Comparison of ENCODE assay signal across 1 cellular context in the genomic region with DNA sequence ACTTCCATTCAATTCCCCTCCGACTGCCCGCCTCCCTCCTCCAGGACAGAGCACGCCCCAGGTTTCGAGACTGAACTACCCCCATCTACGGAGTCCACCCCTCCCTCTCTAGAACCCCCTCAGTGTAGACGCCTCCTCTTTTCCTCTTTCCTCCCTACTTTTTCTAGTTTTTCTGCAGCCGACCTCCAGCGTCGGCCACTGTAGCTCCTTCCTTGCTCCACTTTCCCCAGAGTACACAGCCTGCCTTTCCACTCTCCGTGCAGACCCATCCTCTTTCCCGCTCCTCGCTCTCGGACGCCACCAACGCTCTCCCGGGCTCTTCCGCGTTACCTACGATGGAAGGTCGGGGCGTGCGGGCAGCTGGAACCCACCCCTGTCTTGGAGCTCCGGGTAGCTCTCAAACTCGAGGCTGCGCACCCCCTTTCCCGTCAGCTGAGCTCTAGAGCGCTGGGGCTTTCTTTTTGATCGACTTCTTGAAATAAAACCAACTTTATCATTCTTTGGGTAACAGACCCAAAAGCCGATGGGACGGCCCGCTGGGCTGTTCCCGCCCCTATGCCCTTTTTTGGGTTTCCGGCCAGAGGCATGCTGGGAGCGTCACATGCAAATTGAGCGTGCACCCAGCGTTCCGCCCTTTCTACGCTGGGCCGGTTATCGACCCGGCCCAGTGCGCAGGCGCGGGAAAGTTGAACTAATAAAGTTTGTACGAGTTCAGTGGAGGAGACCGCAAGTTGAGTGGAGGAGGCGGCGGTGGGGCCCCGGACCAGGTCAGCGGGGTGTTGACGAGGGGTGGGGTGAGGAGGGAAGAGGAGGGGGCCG.
TF ChIP-seq lines count a peak whose summit lies in the region.

Gene BCL2L12 (plus strand): TSS at position 633 of the 819 bp plus-strand sequence. CDS start 760 bp downstream, outside the sequence.
Gene IRF3 (minus strand): TSS at position 557 of the 819 bp plus-strand sequence. CDS start 1,019 bp downstream, outside the sequence.

TF ChIP-seq in HepG2, 621 proteins besides CTCF, POLR2A, EP300 and RAD21 (continued from another document and continues in another):
- TF ChIP-seq, protein P1, sequence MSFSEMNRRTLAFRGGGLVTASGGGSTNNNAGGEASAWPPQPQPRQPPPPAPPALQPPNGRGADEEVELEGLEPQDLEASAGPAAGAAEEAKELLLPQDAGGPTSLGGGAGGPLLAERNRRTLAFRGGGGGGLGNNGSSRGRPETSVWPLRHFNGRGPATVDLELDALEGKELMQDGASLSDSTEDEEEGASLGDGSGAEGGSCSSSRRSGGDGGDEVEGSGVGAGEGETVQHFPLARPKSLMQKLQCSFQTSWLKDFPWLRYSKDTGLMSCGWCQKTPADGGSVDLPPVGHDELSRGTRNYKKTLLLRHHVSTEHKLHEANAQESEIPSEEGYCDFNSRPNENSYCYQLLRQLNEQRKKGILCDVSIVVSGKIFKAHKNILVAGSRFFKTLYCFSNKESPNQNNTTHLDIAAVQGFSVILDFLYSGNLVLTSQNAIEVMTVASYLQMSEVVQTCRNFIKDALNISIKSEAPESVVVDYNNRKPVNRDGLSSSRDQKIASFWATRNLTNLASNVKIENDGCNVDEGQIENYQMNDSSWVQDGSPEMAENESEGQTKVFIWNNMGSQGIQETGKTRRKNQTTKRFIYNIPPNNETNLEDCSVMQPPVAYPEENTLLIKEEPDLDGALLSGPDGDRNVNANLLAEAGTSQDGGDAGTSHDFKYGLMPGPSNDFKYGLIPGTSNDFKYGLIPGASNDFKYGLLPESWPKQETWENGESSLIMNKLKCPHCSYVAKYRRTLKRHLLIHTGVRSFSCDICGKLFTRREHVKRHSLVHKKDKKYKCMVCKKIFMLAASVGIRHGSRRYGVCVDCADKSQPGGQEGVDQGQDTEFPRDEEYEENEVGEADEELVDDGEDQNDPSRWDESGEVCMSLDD (CRISPR knock-in tag; IDR thresholded peaks at IDR 0.05; ENCODE audit: borderline replicate concordance) = 0 out of 2 replicates have a peak, but pooled peaks have one; percentile 31
- 0 out of 2 replicates have a peak, but pooled peaks have one; percentile 75 for TF ChIP-seq MEIS1 (CRISPR knock-in tag; IDR thresholded peaks at IDR 0.05; ENCODE audit: borderline replicate concordance)
- TF ChIP-seq ZFP91 (CRISPR knock-in tag; IDR thresholded peaks at IDR 0.05; ENCODE audit: borderline replicate concordance) = peak; percentile 56; the same call in 1 of the 2 replicates
- peak; percentile 50; the same call in 1 of the 2 replicates for TF ChIP-seq HOXA3 (CRISPR knock-in tag; IDR thresholded peaks at IDR 0.05)
- no peak for TF ChIP-seq ZNF557 (CRISPR knock-in tag; IDR thresholded peaks at IDR 0.05)
- 0 out of 2 replicates have a peak, but pooled peaks have one; percentile 28 for TF ChIP-seq DNMT3B (CRISPR knock-in tag; conservative IDR thresholded peaks at IDR 0.05)
- TF ChIP-seq, protein P2, sequence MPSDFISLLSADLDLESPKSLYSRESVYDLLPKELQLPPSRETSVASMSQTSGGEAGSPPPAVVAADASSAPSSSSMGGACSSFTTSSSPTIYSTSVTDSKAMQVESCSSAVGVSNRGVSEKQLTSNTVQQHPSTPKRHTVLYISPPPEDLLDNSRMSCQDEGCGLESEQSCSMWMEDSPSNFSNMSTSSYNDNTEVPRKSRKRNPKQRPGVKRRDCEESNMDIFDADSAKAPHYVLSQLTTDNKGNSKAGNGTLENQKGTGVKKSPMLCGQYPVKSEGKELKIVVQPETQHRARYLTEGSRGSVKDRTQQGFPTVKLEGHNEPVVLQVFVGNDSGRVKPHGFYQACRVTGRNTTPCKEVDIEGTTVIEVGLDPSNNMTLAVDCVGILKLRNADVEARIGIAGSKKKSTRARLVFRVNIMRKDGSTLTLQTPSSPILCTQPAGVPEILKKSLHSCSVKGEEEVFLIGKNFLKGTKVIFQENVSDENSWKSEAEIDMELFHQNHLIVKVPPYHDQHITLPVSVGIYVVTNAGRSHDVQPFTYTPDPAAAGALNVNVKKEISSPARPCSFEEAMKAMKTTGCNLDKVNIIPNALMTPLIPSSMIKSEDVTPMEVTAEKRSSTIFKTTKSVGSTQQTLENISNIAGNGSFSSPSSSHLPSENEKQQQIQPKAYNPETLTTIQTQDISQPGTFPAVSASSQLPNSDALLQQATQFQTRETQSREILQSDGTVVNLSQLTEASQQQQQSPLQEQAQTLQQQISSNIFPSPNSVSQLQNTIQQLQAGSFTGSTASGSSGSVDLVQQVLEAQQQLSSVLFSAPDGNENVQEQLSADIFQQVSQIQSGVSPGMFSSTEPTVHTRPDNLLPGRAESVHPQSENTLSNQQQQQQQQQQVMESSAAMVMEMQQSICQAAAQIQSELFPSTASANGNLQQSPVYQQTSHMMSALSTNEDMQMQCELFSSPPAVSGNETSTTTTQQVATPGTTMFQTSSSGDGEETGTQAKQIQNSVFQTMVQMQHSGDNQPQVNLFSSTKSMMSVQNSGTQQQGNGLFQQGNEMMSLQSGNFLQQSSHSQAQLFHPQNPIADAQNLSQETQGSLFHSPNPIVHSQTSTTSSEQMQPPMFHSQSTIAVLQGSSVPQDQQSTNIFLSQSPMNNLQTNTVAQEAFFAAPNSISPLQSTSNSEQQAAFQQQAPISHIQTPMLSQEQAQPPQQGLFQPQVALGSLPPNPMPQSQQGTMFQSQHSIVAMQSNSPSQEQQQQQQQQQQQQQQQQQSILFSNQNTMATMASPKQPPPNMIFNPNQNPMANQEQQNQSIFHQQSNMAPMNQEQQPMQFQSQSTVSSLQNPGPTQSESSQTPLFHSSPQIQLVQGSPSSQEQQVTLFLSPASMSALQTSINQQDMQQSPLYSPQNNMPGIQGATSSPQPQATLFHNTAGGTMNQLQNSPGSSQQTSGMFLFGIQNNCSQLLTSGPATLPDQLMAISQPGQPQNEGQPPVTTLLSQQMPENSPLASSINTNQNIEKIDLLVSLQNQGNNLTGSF (CRISPR knock-in tag; IDR thresholded peaks at IDR 0.05) = no peak
- no peak for TF ChIP-seq ZFY (CRISPR knock-in tag; IDR thresholded peaks at IDR 0.05)
- TF ChIP-seq ASH2L (IDR thresholded peaks at IDR 0.05; ENCODE audit: insufficient read length, low read depth, low read length) = peak; percentile 65
- no peak for TF ChIP-seq ZNF251 (CRISPR knock-in tag; IDR thresholded peaks at IDR 0.05)
- TF ChIP-seq ZNF577 (CRISPR knock-in tag; IDR thresholded peaks at IDR 0.05; ENCODE audit: borderline replicate concordance, low read depth) = no peak
- TF ChIP-seq GZF1 (CRISPR knock-in tag; IDR thresholded peaks at IDR 0.05) = 0 out of 2 replicates have a peak, but pooled peaks have one; percentile 43
- TF ChIP-seq HNRNPLL (IDR thresholded peaks at IDR 0.05; ENCODE audit: low read depth, low read length, poor library complexity, severe bottlenecking) = peak; percentile 94
- TF ChIP-seq DNMT1 (CRISPR knock-in tag; IDR thresholded peaks at IDR 0.05) = no peak
- TF ChIP-seq ZNF263 (CRISPR knock-in tag; IDR thresholded peaks at IDR 0.05) = 0 out of 2 replicates have a peak, but pooled peaks have one; percentile 8
- TF ChIP-seq ZNF660 (CRISPR knock-in tag; IDR thresholded peaks at IDR 0.05; ENCODE audit: borderline replicate concordance, low read depth) = no peak
- TF ChIP-seq, protein P3, sequence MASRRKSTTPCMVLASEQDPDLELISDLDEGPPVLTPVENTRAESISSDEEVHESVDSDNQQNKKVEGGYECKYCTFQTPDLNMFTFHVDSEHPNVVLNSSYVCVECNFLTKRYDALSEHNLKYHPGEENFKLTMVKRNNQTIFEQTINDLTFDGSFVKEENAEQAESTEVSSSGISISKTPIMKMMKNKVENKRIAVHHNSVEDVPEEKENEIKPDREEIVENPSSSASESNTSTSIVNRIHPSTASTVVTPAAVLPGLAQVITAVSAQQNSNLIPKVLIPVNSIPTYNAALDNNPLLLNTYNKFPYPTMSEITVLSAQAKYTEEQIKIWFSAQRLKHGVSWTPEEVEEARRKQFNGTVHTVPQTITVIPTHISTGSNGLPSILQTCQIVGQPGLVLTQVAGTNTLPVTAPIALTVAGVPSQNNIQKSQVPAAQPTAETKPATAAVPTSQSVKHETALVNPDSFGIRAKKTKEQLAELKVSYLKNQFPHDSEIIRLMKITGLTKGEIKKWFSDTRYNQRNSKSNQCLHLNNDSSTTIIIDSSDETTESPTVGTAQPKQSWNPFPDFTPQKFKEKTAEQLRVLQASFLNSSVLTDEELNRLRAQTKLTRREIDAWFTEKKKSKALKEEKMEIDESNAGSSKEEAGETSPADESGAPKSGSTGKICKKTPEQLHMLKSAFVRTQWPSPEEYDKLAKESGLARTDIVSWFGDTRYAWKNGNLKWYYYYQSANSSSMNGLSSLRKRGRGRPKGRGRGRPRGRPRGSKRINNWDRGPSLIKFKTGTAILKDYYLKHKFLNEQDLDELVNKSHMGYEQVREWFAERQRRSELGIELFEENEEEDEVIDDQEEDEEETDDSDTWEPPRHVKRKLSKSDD (CRISPR knock-in tag; IDR thresholded peaks at IDR 0.05; ENCODE audit: low read depth) = no peak
- TF ChIP-seq THAP11 (CRISPR knock-in tag; IDR thresholded peaks at IDR 0.05) = peak; percentile 91
- TF ChIP-seq ZNF564 (CRISPR knock-in tag; IDR thresholded peaks at IDR 0.05) = no peak
- 0 out of 2 replicates have a peak, but pooled peaks have one; percentile 29 for TF ChIP-seq DMTF1 (CRISPR knock-in tag; IDR thresholded peaks at IDR 0.05)
- 0 out of 2 replicates have a peak, but pooled peaks have one; percentile 26 for TF ChIP-seq MTA1 (CRISPR knock-in tag; IDR thresholded peaks at IDR 0.05; ENCODE audit: borderline replicate concordance)
- TF ChIP-seq ZSCAN22 (CRISPR knock-in tag; IDR thresholded peaks at IDR 0.05) = no peak
- no peak for TF ChIP-seq JDP2 (CRISPR knock-in tag; IDR thresholded peaks at IDR 0.05; ENCODE audit: borderline replicate concordance)
- peak; percentile 53 for TF ChIP-seq UBTF (CRISPR knock-in tag; IDR thresholded peaks at IDR 0.05)
- no peak for TF ChIP-seq ZNF512 (CRISPR knock-in tag; IDR thresholded peaks at IDR 0.05)
- TF ChIP-seq, protein P4, sequence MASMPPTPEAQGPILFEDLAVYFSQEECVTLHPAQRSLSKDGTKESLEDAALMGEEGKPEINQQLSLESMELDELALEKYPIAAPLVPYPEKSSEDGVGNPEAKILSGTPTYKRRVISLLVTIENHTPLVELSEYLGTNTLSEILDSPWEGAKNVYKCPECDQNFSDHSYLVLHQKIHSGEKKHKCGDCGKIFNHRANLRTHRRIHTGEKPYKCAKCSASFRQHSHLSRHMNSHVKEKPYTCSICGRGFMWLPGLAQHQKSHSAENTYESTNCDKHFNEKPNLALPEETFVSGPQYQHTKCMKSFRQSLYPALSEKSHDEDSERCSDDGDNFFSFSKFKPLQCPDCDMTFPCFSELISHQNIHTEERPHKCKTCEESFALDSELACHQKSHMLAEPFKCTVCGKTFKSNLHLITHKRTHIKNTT (CRISPR knock-in tag; IDR thresholded peaks at IDR 0.05) = no peak
